Comparison of ENCODE assay signal across 8 cellular contexts in genomic region chr17:40062347-40063033, GRCh38. TPM values are rescaled to one million over a fixed set of nuclear protein-coding genes. Genes with fewer than 3 reads are reported as not detected.
A peak's percentile ranks its signal among the peaks of the same experiment; 100 is the strongest.
DNase-seq lines count a peak whose midpoint lies in the region; ATAC-seq and TF ChIP-seq lines count a peak whose summit lies in the region.

TSS of gene THRA (plus strand) at chr17:40062965. CDS start at chr17:40074489, 11,524 bp downstream.

- DNase-seq in NCI-H2227 (lab: John Stamatoyannopoulos, UW; ENCODE audit: unreplicated experiment) (peak; percentile 72), NCI-H2227 treated with DMSO at 0.1 percent for 48 hours (lab: John Stamatoyannopoulos, UW) (no peak), SK-N-MC (ENCODE audit: low read depth, low spot score) (no peak), Right ventricle myocardium inferior (ENCODE audit: missing footprints) (peak; percentile 89), omental fat pad (ENCODE audit: low spot score) (no peak), upper lobe of right lung (peak; percentile 90)
- DNase-seq in activated naive CD8-positive, alpha-beta T cell treated with anti-CD3 and anti-CD28 coated beads for 36 hours, result peak; percentile 82

- intact Hi-C loops in Right ventricle myocardium inferior (cut with DNase I), result loop anchor here (2.0 kb wide), 2 partner anchors 24 to 48 kb away; no protein-coding TSS in a partner anchor
- intact Hi-C loops in upper lobe of right lung (cut with DNase I), result no loop called here

- peaks cover 32% of the 10 kb centered on the region for H3K4me1 ChIP-seq in upper lobe of right lung

- H3K4me3 Mint-ChIP-seq in activated naive CD8-positive, alpha-beta T cell treated with anti-CD3 and anti-CD28 coated beads for 36 hours, result peak within 1 kb of the TSS; percentile 84

- peaks cover 40% of the 10 kb centered on the region for H3K4me1 Mint-ChIP-seq in activated naive CD8-positive, alpha-beta T cell treated with anti-CD3 and anti-CD28 coated beads for 36 hours

- no peaks in the 10 kb centered on the region for H3K27me3 ChIP-seq in upper lobe of right lung

- peak within 1 kb of the TSS; percentile 92 for H3K4me3 ChIP-seq in SK-N-MC
- peak within 1 kb of the TSS; percentile 97 for H3K4me3 ChIP-seq in upper lobe of right lung

- H3K9me3 Mint-ChIP-seq in activated naive CD8-positive, alpha-beta T cell treated with anti-CD3 and anti-CD28 coated beads for 36 hours, result no peaks in the 10 kb centered on the region

- H3K9ac ChIP-seq in SK-N-MC (ENCODE audit: insufficient read length), result peak within 1 kb of the TSS; percentile 81

- H3K27ac ChIP-seq in SK-N-MC (peak within 1 kb of the TSS; percentile 50; the same call in 1 of the 2 replicates), upper lobe of right lung (peak within 1 kb of the TSS; percentile 93)

- peak; percentile 77 for ATAC-seq in HG03432 (IDR thresholded peaks at IDR 0.05; ENCODE audit: unreplicated experiment)
- peak; percentile 69 for ATAC-seq in Right ventricle myocardium inferior
- ATAC-seq in omental fat pad (ENCODE audit: low FRiP score), result peak; percentile 76
- ATAC-seq in upper lobe of right lung, result peak; percentile 84

- H3K36me3 Mint-ChIP-seq in activated naive CD8-positive, alpha-beta T cell treated with anti-CD3 and anti-CD28 coated beads for 36 hours, result no peaks in the 10 kb centered on the region

- peak within 1 kb of the TSS; percentile 76 for H3K27ac Mint-ChIP-seq in activated naive CD8-positive, alpha-beta T cell treated with anti-CD3 and anti-CD28 coated beads for 36 hours

- no peak for TF ChIP-seq CTCF in omental fat pad (IDR thresholded peaks at IDR 0.05)
- TF ChIP-seq CTCF in upper lobe of right lung (IDR thresholded peaks at IDR 0.05), result no peak

- H3K9me3 ChIP-seq in SK-N-MC (ENCODE audit: low read depth, low read length), result no peaks in the 10 kb centered on the region
- no peaks in the 10 kb centered on the region for H3K9me3 ChIP-seq in upper lobe of right lung

- H3K36me3 ChIP-seq in SK-N-MC (ENCODE audit: insufficient read depth, low read length) (no peaks in the 10 kb centered on the region), upper lobe of right lung (no peaks in the 10 kb centered on the region)

- H3K27me3 Mint-ChIP-seq in activated naive CD8-positive, alpha-beta T cell treated with anti-CD3 and anti-CD28 coated beads for 36 hours, result no peaks in the 10 kb centered on the region

RNA-seq across cellular contexts. Expression of gene THRA, which starts in this region (rescaled TPM):
- total RNA-seq in activated naive CD8-positive, alpha-beta T cell treated with anti-CD3 and anti-CD28 coated beads for 36 hours, result 10 to 100 TPM; 11.4 to 12.1 TPM
- total RNA-seq in Right ventricle myocardium inferior (88.3 TPM), omental fat pad (10 to 100 TPM; 35.7 to 87.2 (median 55.2) TPM), upper lobe of right lung (55.6 TPM)

Comparison
In these comparisons a context has a peak if more than half of its experiments do, and no peak if none do; other contexts are left out.
1. DNase-seq: peak in NCI-H2227 (single experiment), activated naive CD8-positive, alpha-beta T cell treated with anti-CD3 and anti-CD28 coated beads for 36 hours (single experiment), Right ventricle myocardium inferior (single experiment) and upper lobe of right lung (single experiment); none in NCI-H2227 treated with DMSO at 0.1 percent for 48 hours (single experiment), SK-N-MC (single experiment) and omental fat pad (single experiment).
2. Peak in every context shown above with its lines, with median percentiles within 50 percentile points of each other: ATAC-seq.